9 cellular contexts compared by ENCODE assay signal in the genomic region with DNA sequence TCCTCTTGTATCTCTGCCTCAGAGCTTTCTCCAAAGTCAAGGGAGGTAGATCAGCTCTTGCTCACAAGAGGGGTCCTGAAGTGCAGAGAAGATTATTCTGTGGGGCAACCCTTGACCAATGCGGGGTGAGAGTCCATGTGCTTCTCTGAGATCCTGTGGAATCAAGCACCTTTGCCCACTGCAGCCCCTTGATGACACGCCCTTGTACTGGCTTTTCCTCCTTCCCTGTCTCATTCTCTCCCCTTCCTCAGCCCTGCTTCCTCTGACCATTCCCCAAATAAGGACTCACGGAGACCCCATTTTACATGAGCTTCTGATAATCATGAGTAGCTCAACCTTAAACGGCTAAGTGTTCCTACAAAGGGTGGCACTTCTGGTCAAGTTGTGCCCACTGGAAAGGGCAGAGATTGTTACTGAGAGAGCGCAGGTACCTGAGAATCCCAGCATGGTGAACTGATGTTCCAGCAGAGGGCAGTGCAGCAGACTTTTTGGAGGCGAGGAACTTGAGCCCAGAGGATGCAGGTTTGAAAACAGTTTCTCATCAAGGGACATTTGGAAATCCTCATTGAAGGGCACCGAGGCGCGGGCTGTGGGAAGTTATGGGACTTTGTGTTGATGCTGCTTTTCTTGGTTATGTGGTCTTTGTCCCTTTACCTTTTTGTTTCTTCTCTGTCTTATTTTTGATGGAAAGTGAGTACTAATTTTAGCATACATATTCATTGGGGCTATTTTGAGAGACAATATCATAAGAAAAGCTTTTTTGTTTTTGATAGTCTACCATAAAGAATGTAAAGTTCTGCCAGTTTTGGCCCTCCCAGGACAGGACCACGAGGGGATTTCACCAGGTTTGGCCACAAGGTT.
DNase-seq lines count a peak whose midpoint lies in the region; ATAC-seq and TF ChIP-seq lines count a peak whose summit lies in the region.
"Had no signal": no experiment of that assay in that cellular context is flagged by ENCODE, and none has a peak within 500 bp of the region (broad histone marks: within the 10 kb centered on the region; RNA-seq: fewer than 3 reads in every experiment).

No MANE protein-coding gene starts in this region.

- TF ChIP-seq POLR2A in esophagus squamous epithelium (IDR thresholded peaks at IDR 0.05): no peak

- H3K27me3 ChIP-seq in esophagus squamous epithelium: peaks cover 0 to 12% (median 0%) of the 10 kb centered on the region in 4 donors
- no peaks in the 10 kb centered on the region for H3K27me3 ChIP-seq in naive thymus-derived CD4-positive, alpha-beta T cell (ENCODE audit: control insufficient read depth in 2 of 2, insufficient read depth in 2 of 2, low read length in 2 of 2)
- H3K27me3 ChIP-seq in aorta (ENCODE audit: control insufficient read depth in 1 of 2, insufficient read depth in 2 of 2, low read length in 1 of 2): no peaks in the 10 kb centered on the region

- WGBS in esophagus squamous epithelium, 2 donors: 21 to 22% methylated on average over 10 of the region's 10 CpGs
- WGBS in aorta, 2 donors: 21 to 22% methylated on average over 10 of the region's 10 CpGs

- POLR2A ChIA-PET in activated CD4-positive, alpha-beta T cell treated with anti-CD3 and anti-CD28 coated beads for 36 hours (lab: Charles Lee): no interaction called here
- POLR2A ChIA-PET in naive thymus-derived CD4-positive, alpha-beta T cell (lab: Charles Lee): no interaction called here

- no peaks in the 10 kb centered on the region for H3K9me3 Mint-ChIP-seq in activated CD4-positive, alpha-beta T cell treated with anti-CD3 and anti-CD28 coated beads for 36 hours (ENCODE audit: low read depth)
- H3K9me3 Mint-ChIP-seq in naive thymus-derived CD4-positive, alpha-beta T cell: no peaks in the 10 kb centered on the region

- H3K27ac ChIP-seq in esophagus squamous epithelium (no peak overlapping the region), aorta (ENCODE audit: low read depth in 1 of 2, low read length in 2 of 2) (no peak overlapping the region)
- no peak overlapping the region for H3K27ac ChIP-seq in naive thymus-derived CD4-positive, alpha-beta T cell (ENCODE audit: low read depth, low read length)

- no peak overlapping the region for H3K4me3 ChIP-seq in esophagus squamous epithelium
- H3K4me3 ChIP-seq in naive thymus-derived CD4-positive, alpha-beta T cell (ENCODE audit: low read length): no peak overlapping the region
- no peak overlapping the region for H3K4me3 ChIP-seq in aorta (ENCODE audit: low read length in 2 of 2)

- no peaks in the 10 kb centered on the region for H3K4me1 ChIP-seq in esophagus squamous epithelium
- H3K4me1 ChIP-seq in naive thymus-derived CD4-positive, alpha-beta T cell (ENCODE audit: control insufficient read depth in 2 of 2, insufficient read depth in 2 of 2, low read length in 2 of 2): no peaks in the 10 kb centered on the region
- no peaks in the 10 kb centered on the region for H3K4me1 ChIP-seq in aorta (ENCODE audit: control insufficient read depth in 1 of 2, insufficient read depth in 2 of 2, low read length in 2 of 2)

- ATAC-seq in activated CD4-positive, alpha-beta T cell treated with anti-CD3 and anti-CD28 coated beads for 36 hours: peak; percentile 49
- peak; percentile 38 for ATAC-seq in naive thymus-derived CD4-positive, alpha-beta T cell
- peak; percentile 81 for ATAC-seq in aorta (ENCODE audit: low FRiP score)

- no peaks in the 10 kb centered on the region for H3K9me3 ChIP-seq in esophagus squamous epithelium
- H3K9me3 ChIP-seq in naive thymus-derived CD4-positive, alpha-beta T cell (ENCODE audit: control insufficient read depth in 2 of 3, low read length in 3 of 3): no peaks in the 10 kb centered on the region
- H3K9me3 ChIP-seq in aorta (ENCODE audit: control insufficient read depth, low read length): no peaks in the 10 kb centered on the region

- H3K36me3 Mint-ChIP-seq in activated CD4-positive, alpha-beta T cell treated with anti-CD3 and anti-CD28 coated beads for 36 hours (ENCODE audit: low read depth): no peaks in the 10 kb centered on the region
- no peaks in the 10 kb centered on the region for H3K36me3 Mint-ChIP-seq in naive thymus-derived CD4-positive, alpha-beta T cell
- H3K36me3 Mint-ChIP-seq: activated naive CD8-positive, alpha-beta T cell had no signal

- intact Hi-C loops in activated CD4-positive, alpha-beta T cell treated with anti-CD3 and anti-CD28 coated beads for 36 hours (cut with DNase I, micrococcal nuclease): loop anchor here (1.0 to 5.0 kb wide), 4 partner anchors 372 to 805 kb away; no protein-coding TSS in a partner anchor
- intact Hi-C loops in esophagus squamous epithelium (cut with DNase I) (no loop called here), aorta (cut with DNase I) (loop anchor here in 1 of 2 donors (5.0 kb wide), 1 partner anchor 370 kb away; no protein-coding TSS in a partner anchor)
- intact Hi-C loops in naive thymus-derived CD4-positive, alpha-beta T cell (cut with micrococcal nuclease): loop anchor here (1.0 to 10.0 kb wide), 5 partner anchors 370 to 802 kb away; no protein-coding TSS in a partner anchor

- CTCF ChIA-PET in activated CD4-positive, alpha-beta T cell treated with anti-CD3 and anti-CD28 coated beads for 36 hours (lab: Charles Lee): interaction anchor here (0.6 to 1.6 kb wide), 5 partner anchors 17 to 391 kb away, joined by 3 to 5 read pairs (median 3); no protein-coding TSS in a partner anchor
- CTCF ChIA-PET in naive thymus-derived CD4-positive, alpha-beta T cell (lab: Charles Lee): no interaction called here

- no peaks in the 10 kb centered on the region for H3K4me1 Mint-ChIP-seq in activated CD4-positive, alpha-beta T cell treated with anti-CD3 and anti-CD28 coated beads for 36 hours
- peaks cover 0 to 3% (median 0%) of the 10 kb centered on the region in 7 donors for H3K4me1 Mint-ChIP-seq in naive thymus-derived CD4-positive, alpha-beta T cell

- H3K36me3 ChIP-seq in esophagus squamous epithelium (no peaks in the 10 kb centered on the region), aorta (ENCODE audit: control insufficient read depth in 1 of 2, insufficient read depth in 2 of 2, low read length in 1 of 2) (no peaks in the 10 kb centered on the region)
- no peaks in the 10 kb centered on the region for H3K36me3 ChIP-seq in naive thymus-derived CD4-positive, alpha-beta T cell (ENCODE audit: control insufficient read depth in 2 of 3, insufficient read depth in 3 of 3, low read length in 3 of 3)

- H3K27ac Mint-ChIP-seq in activated CD4-positive, alpha-beta T cell treated with anti-CD3 and anti-CD28 coated beads for 36 hours: no peak overlapping the region
- no peak overlapping the region for H3K27ac Mint-ChIP-seq in naive thymus-derived CD4-positive, alpha-beta T cell
- H3K27ac Mint-ChIP-seq: activated naive CD8-positive, alpha-beta T cell had no signal

- no peak overlapping the region for H3K4me3 Mint-ChIP-seq in activated CD4-positive, alpha-beta T cell treated with anti-CD3 and anti-CD28 coated beads for 36 hours
- no peak overlapping the region for H3K4me3 Mint-ChIP-seq in naive thymus-derived CD4-positive, alpha-beta T cell
- H3K4me3 Mint-ChIP-seq: activated naive CD8-positive, alpha-beta T cell had no signal

- DNase-seq in DMS 273 (lab: John Stamatoyannopoulos, UW; ENCODE audit: unreplicated experiment): peak; percentile 52
- DNase-seq in DMS 273 treated with DMSO at 0.1 percent for 48 hours (lab: John Stamatoyannopoulos, UW): no peak
- DNase-seq in HCEC 1CT: peak; percentile 34
- DNase-seq in MV-4-11 (lab: John Stamatoyannopoulos, UW): peak; percentile 48
- peak; percentile 71 for DNase-seq in activated CD4-positive, alpha-beta T cell treated with anti-CD3 and anti-CD28 coated beads for 36 hours
- no peak for DNase-seq in esophagus squamous epithelium (lab: John Stamatoyannopoulos, UW)
- peak in 5 of 9 donors; percentile 3 to 24 (median 7) for DNase-seq in naive thymus-derived CD4-positive, alpha-beta T cell
- DNase-seq in aorta: peak; percentile 57 to 78

- peak in 5 of 6 experiments; percentile 31 to 49 (median 33) for TF ChIP-seq CTCF in esophagus squamous epithelium (IDR thresholded peaks at IDR 0.05)

- peaks cover 2% of the 10 kb centered on the region for H3K27me3 Mint-ChIP-seq in activated CD4-positive, alpha-beta T cell treated with anti-CD3 and anti-CD28 coated beads for 36 hours
- H3K27me3 Mint-ChIP-seq in naive thymus-derived CD4-positive, alpha-beta T cell: peaks cover 0 to 19% (median 9%) of the 10 kb centered on the region in 5 donors
- H3K27me3 Mint-ChIP-seq: activated naive CD8-positive, alpha-beta T cell had no signal

Comparison
In these comparisons a context has a peak if more than half of its experiments do, and no peak if none do; other contexts are left out.
1. DNase-seq: peak in DMS 273 (single experiment), HCEC 1CT (single experiment), MV-4-11 (single experiment), activated CD4-positive, alpha-beta T cell treated with anti-CD3 and anti-CD28 coated beads for 36 hours (single experiment), naive thymus-derived CD4-positive, alpha-beta T cell (5 of 9) and aorta (2 of 2); none in DMS 273 treated with DMSO at 0.1 percent for 48 hours (single experiment) and esophagus squamous epithelium (single experiment).
2. Peak in every context shown above with its lines, with median percentiles within 50 percentile points of each other: ATAC-seq.